ENCODE assay signal across 17 cellular contexts in genomic region chr3:44036850-44037249, GRCh38.
DNase-seq lines count a peak whose midpoint lies in the region; ATAC-seq, FAIRE-seq and TF ChIP-seq lines count a peak whose summit lies in the region.
"Had no signal": no experiment of that assay in that cellular context is flagged by ENCODE, and none has a peak within 500 bp of the region (broad histone marks: within the 10 kb centered on the region; RNA-seq: fewer than 3 reads in every experiment).

No MANE protein-coding gene starts in this region.

- intact Hi-C loops in head of caudate nucleus (cut with DNase I), result no loop called here

- no peak for ATAC-seq in GM18519 (IDR thresholded peaks at IDR 0.05; ENCODE audit: low FRiP score, unreplicated experiment)

- TF ChIP-seq POLR2A in GM12891 (IDR thresholded peaks at IDR 0.05; ENCODE audit: low read depth, low read length), result no peak

- FAIRE-seq in GM12891 (lab: Jason Lieb, UNC) (peak; percentile 86), urothelium cell line (lab: Jason Lieb, UNC) (no peak)
- FAIRE-seq: A204.1, D721Med, GM18507, GM19239, H1 had no signal

- DNase-seq in GM12891 (ENCODE audit: insufficient read length, low spot score) (no peak), NCI-H526 treated with DMSO at 0.1 percent for 48 hours (lab: John Stamatoyannopoulos, UW) (peak; percentile 9), head of caudate nucleus (peak in 26 of 42 donors; percentile 30 to 86 (median 57)), putamen (ENCODE audit: low spot score) (peak; percentile 55), urothelium cell line (ENCODE audit: low spot score) (no peak), DMS153 treated with DMSO at 0.1 percent for 48 hours (lab: John Stamatoyannopoulos, UW; ENCODE audit: unreplicated experiment) (no peak)
- DNase-seq: C1 segment of cervical spinal cord; CD4-positive, alpha-beta T cell; DMS153; GF-D8; HFFc6 had no signal

TF ChIP-seq in GM12891, 5 proteins besides CTCF, POLR2A, EP300 and RAD21:
- TF ChIP-seq TAF1 (IDR thresholded peaks at IDR 0.05; ENCODE audit: low read depth, low read length) (no peak), SPI1 (IDR thresholded peaks at IDR 0.05; ENCODE audit: low read depth, low read length) (0 out of 2 replicates have a peak, but pooled peaks have one; percentile 8), POU2F2 (IDR thresholded peaks at IDR 0.05; ENCODE audit: low read depth, low read length) (no peak), PAX5 (IDR thresholded peaks at IDR 0.05; ENCODE audit: insufficient read depth, low read length, severe bottlenecking) (no peak)

Comparison
In these comparisons a context has a peak if more than half of its experiments do, and no peak if none do; other contexts are left out.
1. DNase-seq: peak in NCI-H526 treated with DMSO at 0.1 percent for 48 hours (single experiment), head of caudate nucleus (26 of 42) and putamen (single experiment); none in GM12891 (single experiment), urothelium cell line (single experiment) and DMS153 treated with DMSO at 0.1 percent for 48 hours (single experiment).